Comparison of ENCODE assay signal across 1 cellular context in genomic region chr22:44686873-44687600, GRCh38.
TF ChIP-seq lines count a peak whose summit lies in the region.

No MANE protein-coding gene starts in this region.

TF ChIP-seq in WTC11, 78 proteins besides CTCF, POLR2A, EP300 and RAD21:
- TF ChIP-seq RELA (CRISPR knock-in tag; IDR thresholded peaks at IDR 0.05; ENCODE audit: borderline replicate concordance), result no peak
- TF ChIP-seq NR1H2 (CRISPR knock-in tag; IDR thresholded peaks at IDR 0.05), result no peak
- no peak for TF ChIP-seq IRF1 (CRISPR knock-in tag; IDR thresholded peaks at IDR 0.05)
- no peak for TF ChIP-seq ZNF121 (CRISPR knock-in tag; IDR thresholded peaks at IDR 0.05)
- no peak for TF ChIP-seq NR2C2 (CRISPR knock-in tag; IDR thresholded peaks at IDR 0.05)
- TF ChIP-seq HMGA2 (CRISPR knock-in tag; IDR thresholded peaks at IDR 0.05), result no peak
- no peak for TF ChIP-seq ZNF263 (CRISPR knock-in tag; IDR thresholded peaks at IDR 0.05; ENCODE audit: low read depth)
- TF ChIP-seq SP1 (CRISPR knock-in tag; conservative IDR thresholded peaks at IDR 0.05), result no peak
- TF ChIP-seq, protein P1, sequence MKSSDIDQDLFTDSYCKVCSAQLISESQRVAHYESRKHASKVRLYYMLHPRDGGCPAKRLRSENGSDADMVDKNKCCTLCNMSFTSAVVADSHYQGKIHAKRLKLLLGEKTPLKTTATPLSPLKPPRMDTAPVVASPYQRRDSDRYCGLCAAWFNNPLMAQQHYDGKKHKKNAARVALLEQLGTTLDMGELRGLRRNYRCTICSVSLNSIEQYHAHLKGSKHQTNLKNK (CRISPR knock-in tag; IDR thresholded peaks at IDR 0.05), result no peak
- TF ChIP-seq ZNF416 (CRISPR knock-in tag; IDR thresholded peaks at IDR 0.05), result no peak
